ENCODE assay signal across 27 cellular contexts in genomic region chr2:48116518-48116917, GRCh38.
DNase-seq lines count a peak whose midpoint lies in the region; ATAC-seq, FAIRE-seq and TF ChIP-seq lines count a peak whose summit lies in the region.
"Had no signal": no experiment of that assay in that cellular context is flagged by ENCODE, and none has a peak within 500 bp of the region (broad histone marks: within the 10 kb centered on the region; RNA-seq: fewer than 3 reads in every experiment).

No MANE protein-coding gene starts in this region.

- intact Hi-C loops in activated CD4-positive, alpha-beta T cell treated with anti-CD3 and anti-CD28 coated beads, Interleukin-2, amount 10 ng/mL, durations not matched to agents 24 days and 14 days (cut with micrococcal nuclease): no loop called here
- intact Hi-C loops in GM12878 (cut with micrococcal nuclease; ENCODE audit: unreplicated experiment): no loop called here
- intact Hi-C loops in PC-9 (cut with micrococcal nuclease; ENCODE audit: unreplicated experiment): no loop called here

- H3K9ac ChIP-seq in GM12878 (ENCODE audit: control insufficient read depth, insufficient read depth, low read length) (no peak overlapping the region), SK-N-SH (no peak overlapping the region)
- H3K9ac ChIP-seq: BLaER1 had no signal

- H3K4me3 ChIP-seq in GM12878 (no peak overlapping the region), PC-9 (no peak overlapping the region), SK-N-SH (ENCODE audit: low read depth in 2 of 2, low read length in 1 of 2) (no peak overlapping the region)
- H3K4me3 ChIP-seq: BLaER1 had no signal

- H4K20me1 ChIP-seq in GM12878 (ENCODE audit: control insufficient read depth, insufficient read depth) (no peaks in the 10 kb centered on the region), PC-9 (ENCODE audit: insufficient read depth) (no peaks in the 10 kb centered on the region), SK-N-SH (ENCODE audit: insufficient read depth) (no peaks in the 10 kb centered on the region)
- H4K20me1 ChIP-seq: BLaER1 had no signal

- H3K27ac Mint-ChIP-seq in activated CD4-positive, alpha-beta T cell treated with anti-CD3 and anti-CD28 coated beads, Interleukin-2, amount 10 ng/mL, durations not matched to agents 24 days and 14 days: no peak overlapping the region
- H3K27ac Mint-ChIP-seq: CD4-positive, alpha-beta T cell; CD8-positive, alpha-beta T cell had no signal

- no peak for TF ChIP-seq RAD21 in GM12878 (IDR thresholded peaks at IDR 0.05; ENCODE audit: insufficient read depth, low read depth, low read length)
- TF ChIP-seq RAD21 in SK-N-SH (IDR thresholded peaks at IDR 0.05; ENCODE audit: low read length): no peak

- no peak for TF ChIP-seq POLR2A in GM12891 (IDR thresholded peaks at IDR 0.05; ENCODE audit: low read depth, low read length)
- no peak for TF ChIP-seq POLR2A in GM12878 (IDR thresholded peaks at IDR 0.05; ENCODE audit: low read depth, low read length)

- H3K79me2 ChIP-seq in GM12878 (ENCODE audit: control insufficient read depth, insufficient read depth, low read length): no peaks in the 10 kb centered on the region
- no peaks in the 10 kb centered on the region for H3K79me2 ChIP-seq in PC-9 (ENCODE audit: low read depth)
- no peaks in the 10 kb centered on the region for H3K79me2 ChIP-seq in SK-N-SH (ENCODE audit: insufficient read depth)

- H3K27ac ChIP-seq in GM12878 (ENCODE audit: control insufficient read depth, insufficient read depth): no peak overlapping the region
- H3K27ac ChIP-seq in PC-9: no peak overlapping the region
- H3K27ac ChIP-seq in SK-N-SH (ENCODE audit: low read depth in 2 of 2, low read length in 1 of 2): no peak overlapping the region
- H3K27ac ChIP-seq: BLaER1 had no signal

- in situ Hi-C loops in GM12878 (cut with MboI): no loop called here

- RAD21 ChIA-PET in GM12878 (lab: Charles Lee; ENCODE audit: unreplicated experiment): no interaction called here

- peaks cover 37% of the 10 kb centered on the region for H3F3A ChIP-seq in PC-9 (ENCODE audit: insufficient read depth, low read depth)
- no peaks in the 10 kb centered on the region for H3F3A ChIP-seq in SK-N-SH (replicated peaks; ENCODE audit: insufficient read depth)

- FAIRE-seq in GM12891 (lab: Jason Lieb, UNC): no peak
- no peak for FAIRE-seq in GM12878 (lab: Jason Lieb, UNC)
- FAIRE-seq: A204.1, GM12892, GM18507 had no signal

- peaks cover 8% of the 10 kb centered on the region for H3K4me1 ChIP-seq in GM12878 (ENCODE audit: control insufficient read depth, insufficient read depth, low read length)
- H3K4me1 ChIP-seq in PC-9 (replicated peaks; ENCODE audit: insufficient read depth): peaks cover 43% of the 10 kb centered on the region
- H3K4me1 ChIP-seq in SK-N-SH (ENCODE audit: control insufficient read depth in 1 of 2, insufficient read depth in 2 of 2, low read depth in 1 of 2, low read length in 1 of 2): peaks cover 0 to 4% of the 10 kb centered on the region in 2 experiments; a peak in 1 of 4 replicates
- H3K4me1 ChIP-seq: BE2C had no signal

- DNase-seq in activated CD4-positive, alpha-beta T cell treated with anti-CD3 and anti-CD28 coated beads, Interleukin-2, amount 10 ng/mL, durations not matched to agents 24 days and 14 days: peak; percentile 44
- no peak for DNase-seq in activated CD4-positive, alpha-beta T cell treated with anti-CD3 and anti-CD28 coated beads for 48 hours
- DNase-seq in GM12891 (ENCODE audit: insufficient read length, low spot score): no peak
- DNase-seq in MV-4-11 (lab: John Stamatoyannopoulos, UW): peak; percentile 68
- no peak for DNase-seq in GM12878 (ENCODE audit: low read depth, low spot score)
- no peak for DNase-seq in RKO (ENCODE audit: low spot score)
- DNase-seq in PC-9: no peak
- no peak for DNase-seq in SK-N-SH
- DNase-seq: 8988T; ACHN; BE2C; C1 segment of cervical spinal cord; CD4-positive, alpha-beta T cell; CD8-positive, alpha-beta T cell; COR-L47; DMS 273 treated with DMSO at 0.1 percent for 48 hours; DMS153; DMS53; DMS79; DND-41; EL; GDM1 had no signal

- ATAC-seq in GM12878: no peak
- ATAC-seq: CD8-positive, alpha-beta T cell had no signal

- no peak overlapping the region for H3K4me3 Mint-ChIP-seq in activated CD4-positive, alpha-beta T cell treated with anti-CD3 and anti-CD28 coated beads, Interleukin-2, amount 10 ng/mL, durations not matched to agents 24 days and 14 days
- H3K4me3 Mint-ChIP-seq: CD14-positive monocyte; CD4-positive, alpha-beta T cell; CD8-positive, alpha-beta T cell had no signal

- TF ChIP-seq EP300 in GM12878 (IDR thresholded peaks at IDR 0.05; ENCODE audit: borderline replicate concordance in 1 of 2, control insufficient read depth in 1 of 2, low read depth in 2 of 2, low read length in 2 of 2): no peak
- TF ChIP-seq EP300 in SK-N-SH (IDR thresholded peaks at IDR 0.05; ENCODE audit: borderline replicate concordance in 1 of 2, low read depth in 1 of 2, low read length in 1 of 2): no peak

- BruUV-seq in GM12878 (replicated peaks; lab: Mats Ljungman, UMichigan) (no TSS peak), PC-9 (replicated peaks; lab: Mats Ljungman, UMichigan) (no TSS peak)

- CTCF ChIA-PET in GM12878 (lab: Yijun Ruan, JAX) (interaction anchor here (0.8 to 1.2 kb wide), 2 partner anchors 10 to 265 kb away, joined by 3 read pairs; no protein-coding TSS in a partner anchor), PC-9 (lab: Charles Lee) (no interaction called here), SK-N-SH (lab: Yijun Ruan, JAX) (no interaction called here)

- H3K36me3 ChIP-seq in GM12878 (ENCODE audit: control insufficient read depth in 2 of 2, insufficient read depth in 2 of 2, low read length in 1 of 2) (no peaks in the 10 kb centered on the region), PC-9 (ENCODE audit: low read depth) (no peaks in the 10 kb centered on the region), SK-N-SH (replicated peaks in 1 of 2; ENCODE audit: control insufficient read depth in 1 of 2, insufficient read depth in 2 of 2, low read length in 1 of 2) (no peaks in the 10 kb centered on the region)
- H3K36me3 ChIP-seq: BE2C, BLaER1 had no signal

- H3K4me2 ChIP-seq in GM12878 (ENCODE audit: control insufficient read depth, insufficient read depth) (no peak overlapping the region), PC-9 (no peak overlapping the region), SK-N-SH (no peak overlapping the region)
- H3K4me2 ChIP-seq: BLaER1 had no signal

- H3K27me3 Mint-ChIP-seq in activated CD4-positive, alpha-beta T cell treated with anti-CD3 and anti-CD28 coated beads, Interleukin-2, amount 10 ng/mL, durations not matched to agents 24 days and 14 days: peaks cover 1% of the 10 kb centered on the region

- H3K4me1 Mint-ChIP-seq in activated CD4-positive, alpha-beta T cell treated with anti-CD3 and anti-CD28 coated beads, Interleukin-2, amount 10 ng/mL, durations not matched to agents 24 days and 14 days: peaks cover 26% of the 10 kb centered on the region

- POLR2A ChIA-PET in GM12878 (lab: Charles Lee): no interaction called here
- POLR2A ChIA-PET in PC-9 (lab: Charles Lee; ENCODE audit: unreplicated experiment): no interaction called here
- POLR2A ChIA-PET in SK-N-SH (lab: Yijun Ruan, JAX): no interaction called here

- H3K9me3 Mint-ChIP-seq in activated CD4-positive, alpha-beta T cell treated with anti-CD3 and anti-CD28 coated beads, Interleukin-2, amount 10 ng/mL, durations not matched to agents 24 days and 14 days: peaks cover 12% of the 10 kb centered on the region
- H3K9me3 Mint-ChIP-seq: CD4-positive, alpha-beta T cell; CD8-positive, alpha-beta T cell had no signal

- H3K9me3 ChIP-seq in GM12878 (replicated peaks; ENCODE audit: control insufficient read depth, insufficient read depth, low read length) (no peaks in the 10 kb centered on the region), PC-9 (ENCODE audit: insufficient read depth, low read depth) (no peaks in the 10 kb centered on the region; the same call in 1 of the 2 replicates), SK-N-SH (no peaks in the 10 kb centered on the region)
- H3K9me3 ChIP-seq: BE2C, BLaER1 had no signal

- no peaks in the 10 kb centered on the region for H3K9me2 ChIP-seq in PC-9 (ENCODE audit: insufficient read depth)
- no peaks in the 10 kb centered on the region for H3K9me2 ChIP-seq in SK-N-SH

- SMC1A ChIA-PET in GM12878 (lab: Charles Lee; ENCODE audit: uncharacterized antibody, unreplicated experiment): interaction anchor here (0.9 to 1.7 kb wide), 3 partner anchors 201 to 299 kb away, joined by 3 to 4 read pairs (median 3); no protein-coding TSS in a partner anchor

- H3K27me3 ChIP-seq in GM12878 (replicated peaks in 1 of 2; ENCODE audit: control insufficient read depth in 2 of 2, insufficient read depth in 2 of 2, low read length in 1 of 2) (no peaks in the 10 kb centered on the region), PC-9 (ENCODE audit: insufficient read depth, low read depth) (no peaks in the 10 kb centered on the region), SK-N-SH (ENCODE audit: insufficient read depth) (no peaks in the 10 kb centered on the region)
- H3K27me3 ChIP-seq: BE2C, BLaER1 had no signal

- H2AFZ ChIP-seq in GM12878 (ENCODE audit: control insufficient read depth, low read depth, low read length): no peak overlapping the region
- H2AFZ ChIP-seq in PC-9: no peak overlapping the region
- no peak overlapping the region for H2AFZ ChIP-seq in SK-N-SH (ENCODE audit: low read depth)

- no peak for TF ChIP-seq CTCF in GM12878 (IDR thresholded peaks at IDR 0.05 in 2 of 3, conservative IDR thresholded peaks at IDR 0.05 in 1 of 3; ENCODE audit: control insufficient read depth in 2 of 3, extremely low read depth in 1 of 3, insufficient read depth in 1 of 3, low read depth in 3 of 3, low read length in 3 of 3)
- no peak for TF ChIP-seq CTCF in PC-9 (conservative IDR thresholded peaks at IDR 0.05)
- no peak for TF ChIP-seq CTCF in SK-N-SH (IDR thresholded peaks at IDR 0.05)

- peaks cover 2% of the 10 kb centered on the region for H3K36me3 Mint-ChIP-seq in activated CD4-positive, alpha-beta T cell treated with anti-CD3 and anti-CD28 coated beads, Interleukin-2, amount 10 ng/mL, durations not matched to agents 24 days and 14 days (ENCODE audit: low read depth)
- H3K36me3 Mint-ChIP-seq: CD8-positive, alpha-beta T cell had no signal

TF ChIP-seq in GM12891, 5 proteins besides CTCF, POLR2A, EP300 and RAD21 (continues in another document):
- TF ChIP-seq TAF1 (IDR thresholded peaks at IDR 0.05; ENCODE audit: low read depth, low read length) (no peak), POLR2AphosphoS5 (IDR thresholded peaks at IDR 0.05; ENCODE audit: low read depth, low read length) (no peak), POU2F2 (IDR thresholded peaks at IDR 0.05; ENCODE audit: low read depth, low read length) (no peak)

TF ChIP-seq in GM12878, 131 proteins besides CTCF, POLR2A, EP300 and RAD21 (continues in another document):
- 0 out of 2 replicates have a peak, but pooled peaks have one; percentile 37 for TF ChIP-seq IKZF1 (conservative IDR thresholded peaks at IDR 0.05)

TF ChIP-seq in SK-N-SH, 30 proteins besides CTCF, POLR2A, EP300 and RAD21 (continues in another document):
- TF ChIP-seq GATA2 (CRISPR knock-in tag; IDR thresholded peaks at IDR 0.05) (no peak), CHD2 (IDR thresholded peaks at IDR 0.05; ENCODE audit: low read length, partially characterized antibody) (no peak), NRF1 (IDR thresholded peaks at IDR 0.05; ENCODE audit: low read depth, low read length) (no peak), JUND (IDR thresholded peaks at IDR 0.05) (no peak), FOXM1 (IDR thresholded peaks at IDR 0.05; ENCODE audit: low read depth) (no peak)

Comparison
In these comparisons a context has a peak if more than half of its experiments do, and no peak if none do; other contexts are left out.
1. DNase-seq: peak in activated CD4-positive, alpha-beta T cell treated with anti-CD3 and anti-CD28 coated beads, Interleukin-2, amount 10 ng/mL, durations not matched to agents 24 days and 14 days (single experiment) and MV-4-11 (single experiment); none in activated CD4-positive, alpha-beta T cell treated with anti-CD3 and anti-CD28 coated beads for 48 hours (single experiment), GM12891 (single experiment), GM12878 (single experiment), RKO (single experiment), PC-9 (0 of 2) and SK-N-SH (single experiment).